In the genomic region with DNA sequence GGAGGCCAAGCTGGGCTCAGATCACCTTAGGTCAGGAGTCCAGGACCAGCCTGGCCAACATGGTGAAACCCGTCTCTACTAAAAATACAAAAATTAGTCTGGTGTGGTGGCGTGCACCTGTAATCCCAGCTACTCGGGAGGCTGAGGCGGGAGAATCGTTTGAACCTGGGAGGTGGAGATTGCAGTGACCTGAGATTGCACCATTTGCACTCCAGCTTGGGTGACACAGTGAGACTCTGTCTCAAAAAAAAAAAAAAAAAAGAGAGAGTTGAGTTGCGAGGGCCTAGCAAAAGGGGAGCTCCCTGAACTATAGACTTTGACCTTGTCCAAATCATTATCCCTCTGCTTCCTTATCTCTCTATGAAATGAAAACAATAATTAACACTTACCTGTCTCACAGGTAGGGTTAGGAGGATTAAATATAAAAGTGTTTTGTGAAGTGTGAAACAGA, we compare ENCODE assay signal across 10 cellular contexts. TPM values are rescaled to one million over a fixed set of nuclear protein-coding genes. Genes with fewer than 3 reads are reported as not detected.
A peak's percentile ranks its signal among the peaks of the same experiment; 100 is the strongest.
DNase-seq lines count a peak whose midpoint lies in the region; ATAC-seq and TF ChIP-seq lines count a peak whose summit lies in the region.
"Not testable (repeated sequence)": the region's sequence is repeated elsewhere in the genome, so short reads cannot be mapped to it uniquely, and the experiment has no call there.
"Had no signal": no experiment of that assay in that cellular context is flagged by ENCODE, and none has a peak within 500 bp of the region (broad histone marks: within the 10 kb centered on the region; RNA-seq: fewer than 3 reads in every experiment).

No MANE protein-coding gene starts in this region.

- CTCF ChIA-PET in Caco-2 (lab: Charles Lee), result interaction anchor here (0.7 to 3.1 kb wide), 4 partner anchors 10 to 46 kb away, joined by 3 to 14 read pairs (median 6); partner anchors contain the start of gene JAGN1
- CTCF ChIA-PET in activated CD4-positive, alpha-beta T cell treated with anti-CD3 and anti-CD28 coated beads, Interleukin-2, amount 10 ng/mL, durations not matched to agents 7 days and 5 days (lab: Charles Lee), result interaction anchor here (0.6 to 2.9 kb wide), 2 partner anchors 31 to 76 kb away, joined by 4 to 10 read pairs; no protein-coding TSS in a partner anchor

- not testable (repeated sequence) for H3K27me3 ChIP-seq in Caco-2 (replicated peaks; ENCODE audit: control insufficient read depth, insufficient read depth, low read length); stomach

- 53 to 72% (median 57%) methylated on average over 6 of the region's 6 CpGs for WGBS in stomach, 5 donors

- H3K27me3 Mint-ChIP-seq in Caco-2 (ENCODE audit: insufficient read depth, unreplicated experiment); activated CD4-positive, alpha-beta T cell treated with anti-CD3 and anti-CD28 coated beads, Interleukin-2, amount 10 ng/mL, durations not matched to agents 7 days and 5 days; activated naive CD8-positive, alpha-beta T cell treated with anti-CD3 and anti-CD28 coated beads, Interleukin-2, amount 50 U/mL, for 24 hours: not testable (repeated sequence)

- DNase-seq in Caco-2 (peak; percentile 60 to 79), left colon (peak; percentile 31 to 70), mucosa of gallbladder (ENCODE audit: low spot score) (peak; percentile 60)
- DNase-seq in activated CD4-positive, alpha-beta T cell treated with anti-CD3 and anti-CD28 coated beads, Interleukin-2, amount 10 ng/mL, durations not matched to agents 7 days and 5 days; activated naive CD8-positive, alpha-beta T cell treated with anti-CD3 and anti-CD28 coated beads, Interleukin-2, amount 50 U/mL, for 24 hours; stomach: not testable (repeated sequence)

- not testable (repeated sequence) for H3K36me3 ChIP-seq in Caco-2 (ENCODE audit: control insufficient read depth, insufficient read depth, low read length); stomach

- intact Hi-C loops in Caco-2 (cut with micrococcal nuclease; ENCODE audit: unreplicated experiment); left colon (cut with DNase I, micrococcal nuclease); stomach (cut with DNase I; ENCODE audit: low total_unique reads): not testable (repeated sequence)

- peaks cover 24% of the 10 kb centered on the region for H3K4me1 Mint-ChIP-seq in Caco-2 (ENCODE audit: low read depth, unreplicated experiment)
- H3K4me1 Mint-ChIP-seq in activated CD4-positive, alpha-beta T cell treated with anti-CD3 and anti-CD28 coated beads, Interleukin-2, amount 10 ng/mL, durations not matched to agents 7 days and 5 days, result peaks cover 32% of the 10 kb centered on the region
- H3K4me1 Mint-ChIP-seq in activated naive CD8-positive, alpha-beta T cell treated with anti-CD3 and anti-CD28 coated beads, Interleukin-2, amount 50 U/mL, for 24 hours, result peaks cover 53% of the 10 kb centered on the region

- TF ChIP-seq CTCF in 22Rv1 (IDR thresholded peaks at IDR 0.05); Caco-2 (IDR thresholded peaks at IDR 0.05; ENCODE audit: insufficient read depth in 1 of 2, low read depth in 1 of 2, low read length in 1 of 2, severe bottlenecking in 1 of 2, unreplicated experiment in 1 of 2); stomach (IDR thresholded peaks at IDR 0.05): not testable (repeated sequence)

- TF ChIP-seq EP300 in stomach (IDR thresholded peaks at IDR 0.05), result not testable (repeated sequence)

- not testable (repeated sequence) for H3K4me3 ChIP-seq in Caco-2 (ENCODE audit: low read depth, low read length); stomach

- not testable (repeated sequence) for H3K9me3 Mint-ChIP-seq in Caco-2 (ENCODE audit: unreplicated experiment); activated CD4-positive, alpha-beta T cell treated with anti-CD3 and anti-CD28 coated beads, Interleukin-2, amount 10 ng/mL, durations not matched to agents 7 days and 5 days; activated naive CD8-positive, alpha-beta T cell treated with anti-CD3 and anti-CD28 coated beads, Interleukin-2, amount 50 U/mL, for 24 hours

- H3K4me1 ChIP-seq in Caco-2, result peaks cover 66% of the 10 kb centered on the region
- peaks cover 40 to 65% (median 51%) of the 10 kb centered on the region in 4 donors for H3K4me1 ChIP-seq in stomach

- H3K36me3 Mint-ChIP-seq in Caco-2 (ENCODE audit: insufficient read depth, unreplicated experiment), result peaks cover 47% of the 10 kb centered on the region
- H3K36me3 Mint-ChIP-seq in activated CD4-positive, alpha-beta T cell treated with anti-CD3 and anti-CD28 coated beads, Interleukin-2, amount 10 ng/mL, durations not matched to agents 7 days and 5 days (ENCODE audit: low read depth); activated naive CD8-positive, alpha-beta T cell treated with anti-CD3 and anti-CD28 coated beads, Interleukin-2, amount 50 U/mL, for 24 hours (ENCODE audit: low read depth): not testable (repeated sequence)

- not testable (repeated sequence) for ATAC-seq in activated naive CD8-positive, alpha-beta T cell treated with anti-CD3 and anti-CD28 coated beads, Interleukin-2, amount 50 U/mL, for 24 hours
- peak; percentile 47 for ATAC-seq in left colon

- H3K27ac ChIP-seq in 22Rv1 (peak overlapping the region; percentile 100), stomach (peak overlapping the region; percentile 52 to 92 (median 86))

- not testable (repeated sequence) for BruUV-seq in Caco-2 (replicated peaks; lab: Mats Ljungman, UMichigan)

- POLR2A ChIA-PET in Caco-2 (lab: Charles Lee), result interaction anchor here (0.5 to 2.2 kb wide), 8 partner anchors 9 to 69 kb away, joined by 3 to 12 read pairs (median 3); partner anchors contain the start of gene JAGN1
- POLR2A ChIA-PET in activated CD4-positive, alpha-beta T cell treated with anti-CD3 and anti-CD28 coated beads, Interleukin-2, amount 10 ng/mL, durations not matched to agents 7 days and 5 days (lab: Charles Lee), result not testable (repeated sequence)

- not testable (repeated sequence) for TF ChIP-seq POLR2A in stomach (IDR thresholded peaks at IDR 0.05)

- H3K4me3 Mint-ChIP-seq in Caco-2 (ENCODE audit: unreplicated experiment), result peak overlapping the region; percentile 59
- not testable (repeated sequence) for H3K4me3 Mint-ChIP-seq in activated CD4-positive, alpha-beta T cell treated with anti-CD3 and anti-CD28 coated beads, Interleukin-2, amount 10 ng/mL, durations not matched to agents 7 days and 5 days; activated naive CD8-positive, alpha-beta T cell treated with anti-CD3 and anti-CD28 coated beads, Interleukin-2, amount 50 U/mL, for 24 hours

- H3K27ac Mint-ChIP-seq in Caco-2 (ENCODE audit: unreplicated experiment), result peak overlapping the region; percentile 90
- peak overlapping the region; percentile 11 for H3K27ac Mint-ChIP-seq in activated CD4-positive, alpha-beta T cell treated with anti-CD3 and anti-CD28 coated beads, Interleukin-2, amount 10 ng/mL, durations not matched to agents 7 days and 5 days
- H3K27ac Mint-ChIP-seq in activated naive CD8-positive, alpha-beta T cell treated with anti-CD3 and anti-CD28 coated beads, Interleukin-2, amount 50 U/mL, for 24 hours, result peak overlapping the region; percentile 41

- H3K9me3 ChIP-seq in Caco-2, stomach: not testable (repeated sequence)

RNA-seq across cellular contexts. Expression of gene IL17RE, which starts 1.7 kb away (rescaled TPM):
- 77.3 and 82.9 TPM in 2 replicates for total RNA-seq in Caco-2 (2022)
- 1 to 10 TPM; 1.5 to 2.7 TPM for total RNA-seq in activated CD4-positive, alpha-beta T cell treated with anti-CD3 and anti-CD28 coated beads, Interleukin-2, amount 10 ng/mL, durations not matched to agents 7 days and 5 days
- total RNA-seq in left colon, result 10 to 100 TPM; 87.3 to 88.7 TPM
- total RNA-seq in mucosa of gallbladder, result 91.5 TPM
- 100 to 1,000 TPM in 2 of 5 donors, 10 to 100 TPM in 3; 11.4 to 301 (median 60.1) TPM for total RNA-seq in stomach
- polyA plus RNA-seq in stomach, result 10 to 100 TPM; 10.3 to 22.0 (median 13.0) TPM

RNA-seq across cellular contexts. Expression of gene JAGN1, which starts 10.6 kb away (rescaled TPM):
- 34.2 and 35.9 TPM in 2 replicates for total RNA-seq in Caco-2 (2022)
- total RNA-seq in activated CD4-positive, alpha-beta T cell treated with anti-CD3 and anti-CD28 coated beads, Interleukin-2, amount 10 ng/mL, durations not matched to agents 7 days and 5 days, result 10 to 100 TPM; 29.6 to 30.6 TPM
- total RNA-seq in left colon, result 10 to 100 TPM; 40.9 to 41.7 TPM
- 30.7 TPM for total RNA-seq in mucosa of gallbladder
- 10 to 100 TPM in 3 of 5 donors, 1 to 10 TPM in 1, not detected in 1; 9.4 to 28.4 (median 20.7) TPM for total RNA-seq in stomach
- 10 to 100 TPM; 26.5 to 56.6 (median 37.7) TPM for polyA plus RNA-seq in stomach

RNA-seq across cellular contexts. Expression of gene IL17RC, which starts 15.9 kb away (rescaled TPM):
- 8.5 and 11.3 TPM in 2 replicates for total RNA-seq in Caco-2 (2022)
- under 1 TPM; 0.32 to 0.52 TPM for total RNA-seq in activated CD4-positive, alpha-beta T cell treated with anti-CD3 and anti-CD28 coated beads, Interleukin-2, amount 10 ng/mL, durations not matched to agents 7 days and 5 days
- total RNA-seq in left colon, result 10 to 100 TPM; 33.4 to 37.8 TPM
- 33.3 TPM for total RNA-seq in mucosa of gallbladder
- total RNA-seq in stomach, result 100 to 1,000 TPM in 3 of 5 donors, 10 to 100 TPM in 2; 20.1 to 284 (median 111) TPM
- 10 to 100 TPM; 24.2 to 40.6 (median 25.5) TPM for polyA plus RNA-seq in stomach

RNA-seq across cellular contexts. Expression of gene CIDEC, which starts 20.9 kb away (rescaled TPM):
- total RNA-seq in Caco-2 (2022) (1.9 and 3.8 TPM in 2 replicates), left colon (10 to 100 TPM; 24.6 to 26.2 TPM), mucosa of gallbladder (5.0 TPM), stomach (1 to 10 TPM in 3 of 5 donors, not detected in 2; 1.5 to 3.3 (median 2.3) TPM)
- total RNA-seq in activated CD4-positive, alpha-beta T cell treated with anti-CD3 and anti-CD28 coated beads, Interleukin-2, amount 10 ng/mL, durations not matched to agents 7 days and 5 days, result not detected
- polyA plus RNA-seq in stomach, result 10 to 100 TPM in 1 of 3 donors, 1 to 10 TPM in 1, under 1 TPM in 1; 0.63 to 21.4 (median 1.7) TPM
- total RNA-seq: CD4-positive, alpha-beta T cell; GM23338; H7 had no signal
- polyA plus RNA-seq: GM23338 had no signal

RNA-seq across cellular contexts. Expression of gene CRELD1, which starts 32.6 kb away (rescaled TPM):
- 17.1 and 18.3 TPM in 2 replicates for total RNA-seq in Caco-2 (2022)
- total RNA-seq in activated CD4-positive, alpha-beta T cell treated with anti-CD3 and anti-CD28 coated beads, Interleukin-2, amount 10 ng/mL, durations not matched to agents 7 days and 5 days, result 10 to 100 TPM; 13.9 to 16.0 TPM
- total RNA-seq in left colon, result 10 to 100 TPM; 18.8 to 23.8 TPM
- 116 TPM for total RNA-seq in mucosa of gallbladder
- total RNA-seq in stomach, result 10 to 100 TPM in 4 of 5 donors, 1 to 10 TPM in 1; 6.2 to 71.5 (median 23.9) TPM
- 10 to 100 TPM in 2 of 3 donors, 1 to 10 TPM in 1; 7.5 to 52.3 (median 21.6) TPM for polyA plus RNA-seq in stomach

Comparison
In these comparisons a context has a peak if more than half of its experiments do, and no peak if none do; other contexts are left out.
1. H3K27ac Mint-ChIP-seq: peak in every context shown above with its lines; median percentile 90 in Caco-2; 41 in activated naive CD8-positive, alpha-beta T cell treated with anti-CD3 and anti-CD28 coated beads, Interleukin-2, amount 50 U/mL, for 24 hours; 11 in activated CD4-positive, alpha-beta T cell treated with anti-CD3 and anti-CD28 coated beads, Interleukin-2, amount 10 ng/mL, durations not matched to agents 7 days and 5 days.